In the genomic region with DNA sequence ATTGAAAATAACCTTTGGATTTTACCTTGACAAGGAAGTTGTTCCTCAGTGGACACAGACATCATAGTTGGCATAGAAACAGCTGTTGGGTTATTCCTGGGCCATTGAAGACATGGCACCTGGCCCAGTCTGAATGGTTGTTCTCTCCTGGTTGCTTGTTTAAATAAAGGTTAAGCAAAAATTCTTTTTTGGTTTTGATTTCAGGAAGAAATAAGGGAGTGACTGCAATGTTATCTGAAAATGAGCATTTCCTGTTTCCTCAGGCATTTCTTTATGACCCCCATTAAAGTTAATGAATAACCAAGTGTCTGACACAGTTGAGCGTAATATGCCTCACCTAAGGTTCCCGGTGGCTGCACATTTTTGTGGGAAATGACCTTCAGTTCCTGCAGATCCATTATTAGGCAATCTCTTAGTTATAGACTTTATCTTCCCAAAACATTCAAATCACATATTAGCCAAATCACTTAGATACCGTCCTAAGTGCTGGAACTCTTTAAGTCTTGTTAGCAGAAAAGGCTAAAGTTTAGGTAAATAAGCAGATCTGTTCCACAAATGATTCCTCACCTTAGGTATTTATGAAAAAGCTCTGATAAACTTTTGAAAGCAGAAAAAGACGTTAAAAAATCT, we compare ENCODE assay signal across 1 cellular context.
A peak's percentile ranks its signal among the peaks of the same experiment; 100 is the strongest.
TF ChIP-seq lines count a peak whose summit lies in the region.

No MANE protein-coding gene starts in this region.

TF ChIP-seq in HepG2, 621 proteins besides CTCF, POLR2A, EP300 and RAD21 (continued from another document and continues in another):
- TF ChIP-seq HNF1A (IDR thresholded peaks at IDR 0.05; ENCODE audit: low read depth) (peak; percentile 100), HNF1A (CRISPR knock-in tag; IDR thresholded peaks at IDR 0.05; ENCODE audit: borderline replicate concordance) (peak; percentile 100), RFXANK (CRISPR knock-in tag; IDR thresholded peaks at IDR 0.05) (no peak), POLR2G (IDR thresholded peaks at IDR 0.05; ENCODE audit: low read depth, low read length) (no peak; the same call in 1 of the 2 replicates), ZNF703 (CRISPR knock-in tag; IDR thresholded peaks at IDR 0.05; ENCODE audit: borderline replicate concordance) (no peak), ZNF281 (CRISPR knock-in tag; IDR thresholded peaks at IDR 0.05; ENCODE audit: borderline replicate concordance) (peak; percentile 72; the same call in 1 of the 2 replicates), ZFP36 (IDR thresholded peaks at IDR 0.05; ENCODE audit: borderline replicate concordance, low read depth, low read length, partially characterized antibody) (no peak), ZNF563 (CRISPR knock-in tag; IDR thresholded peaks at IDR 0.05) (no peak), FOXK2 (IDR thresholded peaks at IDR 0.05) (no peak), FOXA1 (IDR thresholded peaks at IDR 0.05) (no peak), FOXA1 (CRISPR knock-in tag; IDR thresholded peaks at IDR 0.05) (peak; percentile 40; the same call in 1 of the 2 replicates), ZNF234 (CRISPR knock-in tag; conservative IDR thresholded peaks at IDR 0.05) (0 out of 2 replicates have a peak, but pooled peaks have one; percentile 18), ZFP91 (CRISPR knock-in tag; IDR thresholded peaks at IDR 0.05; ENCODE audit: borderline replicate concordance) (no peak), PHB2 (IDR thresholded peaks at IDR 0.05; ENCODE audit: partially characterized antibody) (no peak), GFI1 (CRISPR knock-in tag; IDR thresholded peaks at IDR 0.05; ENCODE audit: borderline replicate concordance) (peak; percentile 85), MYC (CRISPR knock-in tag; IDR thresholded peaks at IDR 0.05; ENCODE audit: borderline replicate concordance) (no peak), CENPX (CRISPR knock-in tag; IDR thresholded peaks at IDR 0.05) (no peak), HNRNPUL1 (IDR thresholded peaks at IDR 0.05; ENCODE audit: low read depth, low read length) (peak; percentile 99), DDIT3 (CRISPR knock-in tag; IDR thresholded peaks at IDR 0.05) (no peak), ZNF446 (CRISPR knock-in tag; IDR thresholded peaks at IDR 0.05) (no peak), CCAR2 (optimal IDR thresholded peaks at IDR 0.05; ENCODE audit: low read depth, low read length) (no peak), SOX5 (CRISPR knock-in tag; IDR thresholded peaks at IDR 0.05; ENCODE audit: borderline replicate concordance) (peak; percentile 90; the same call in 1 of the 2 replicates), THAP8 (CRISPR knock-in tag; IDR thresholded peaks at IDR 0.05; ENCODE audit: borderline replicate concordance) (peak; percentile 25; the same call in 1 of the 2 replicates), SPEN (CRISPR knock-in tag; IDR thresholded peaks at IDR 0.05; ENCODE audit: low read depth) (0 out of 2 replicates have a peak, but pooled peaks have one; percentile 40), AKNA (CRISPR knock-in tag; IDR thresholded peaks at IDR 0.05; ENCODE audit: borderline replicate concordance) (no peak), NFATC3 (CRISPR knock-in tag; IDR thresholded peaks at IDR 0.05) (no peak), RFX5 (IDR thresholded peaks at IDR 0.05; ENCODE audit: low read depth, low read length) (peak; percentile 11; the same call in 1 of the 2 replicates), RARG (CRISPR knock-in tag; IDR thresholded peaks at IDR 0.05; ENCODE audit: low read depth) (no peak; the same call in 1 of the 2 replicates), TRAFD1 (CRISPR knock-in tag; IDR thresholded peaks at IDR 0.05; ENCODE audit: borderline replicate concordance) (no peak), MTF2 (CRISPR knock-in tag; IDR thresholded peaks at IDR 0.05; ENCODE audit: borderline replicate concordance) (no peak), ZNF547 (CRISPR knock-in tag; IDR thresholded peaks at IDR 0.05) (no peak; the same call in 1 of the 2 replicates), GABPB1 (CRISPR knock-in tag; IDR thresholded peaks at IDR 0.05) (peak; percentile 61), HOXA9 (CRISPR knock-in tag; IDR thresholded peaks at IDR 0.05; ENCODE audit: borderline replicate concordance) (no peak), FOXP1 (IDR thresholded peaks at IDR 0.05) (no peak), FOXP1 (CRISPR knock-in tag; IDR thresholded peaks at IDR 0.05) (peak; percentile 90)
- TF ChIP-seq, protein P1, sequence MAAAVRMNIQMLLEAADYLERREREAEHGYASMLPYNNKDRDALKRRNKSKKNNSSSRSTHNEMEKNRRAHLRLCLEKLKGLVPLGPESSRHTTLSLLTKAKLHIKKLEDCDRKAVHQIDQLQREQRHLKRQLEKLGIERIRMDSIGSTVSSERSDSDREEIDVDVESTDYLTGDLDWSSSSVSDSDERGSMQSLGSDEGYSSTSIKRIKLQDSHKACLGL (CRISPR knock-in tag; IDR thresholded peaks at IDR 0.05): no peak
- TF ChIP-seq, protein P2, sequence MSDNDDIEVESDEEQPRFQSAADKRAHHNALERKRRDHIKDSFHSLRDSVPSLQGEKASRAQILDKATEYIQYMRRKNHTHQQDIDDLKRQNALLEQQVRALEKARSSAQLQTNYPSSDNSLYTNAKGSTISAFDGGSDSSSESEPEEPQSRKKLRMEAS (IDR thresholded peaks at IDR 0.05): peak; percentile 38
